Comparison of ENCODE assay signal across 22 cellular contexts in the genomic region with DNA sequence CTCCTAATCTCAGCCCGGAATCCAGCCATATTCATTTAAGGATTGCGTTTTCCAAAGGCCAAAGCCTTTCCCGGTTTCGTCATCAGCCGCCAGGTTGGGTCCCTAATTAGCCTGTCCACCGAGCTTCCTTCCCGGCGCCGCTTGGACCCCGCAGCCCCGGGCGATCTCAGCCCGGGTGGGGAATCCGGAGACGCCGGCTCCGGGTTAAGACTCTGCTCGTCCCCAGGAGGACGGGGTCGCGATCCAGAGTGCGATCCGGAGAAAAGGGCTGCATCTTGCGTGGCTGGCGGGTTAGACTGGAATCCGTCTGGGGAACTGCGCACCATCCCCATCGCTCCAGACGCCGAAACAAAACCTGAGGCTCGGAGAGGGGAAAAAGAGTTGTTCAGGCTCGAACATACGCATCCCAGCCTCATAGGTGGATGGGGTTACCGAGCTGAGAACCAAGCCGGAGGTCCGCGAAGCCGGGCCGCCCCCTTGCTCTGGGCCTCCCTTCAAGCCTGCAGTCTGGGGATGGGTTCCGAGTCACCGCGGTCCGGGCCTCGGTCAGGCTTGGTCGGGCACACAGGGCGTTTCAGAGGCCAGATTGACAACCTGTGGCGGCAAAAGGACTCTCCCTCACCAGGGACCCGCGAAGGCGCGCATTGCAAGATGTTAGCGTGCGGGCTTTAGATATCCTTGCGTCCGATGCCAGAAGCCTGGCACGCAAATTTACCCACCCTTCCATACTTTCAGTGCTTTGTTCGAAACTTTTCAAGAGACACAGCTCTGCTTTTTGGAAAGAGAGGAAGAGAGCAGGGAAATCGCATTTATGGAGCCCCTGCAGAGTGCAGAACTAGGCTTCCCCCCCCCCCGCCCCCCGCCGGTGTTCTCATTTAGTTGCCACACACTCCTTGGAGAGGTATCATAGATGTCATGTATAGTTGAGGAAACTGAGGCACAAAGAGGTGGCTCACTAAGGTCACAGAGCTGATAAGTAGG. TPM values are rescaled to one million over a fixed set of nuclear protein-coding genes. Genes with fewer than 3 reads are reported as not detected.
A peak's percentile ranks its signal among the peaks of the same experiment; 100 is the strongest.
DNase-seq lines count a peak whose midpoint lies in the region; ATAC-seq and TF ChIP-seq lines count a peak whose summit lies in the region.
"Had no signal": no experiment of that assay in that cellular context is flagged by ENCODE, and none has a peak within 500 bp of the region (broad histone marks: within the 10 kb centered on the region; RNA-seq: fewer than 3 reads in every experiment).

No MANE protein-coding gene starts in this region.

- WGBS in iPS DF 6.9 (ENCODE audit: insufficient coverage, insufficient read length) = no CpG with 5 or more reads among the region's 61 CpGs

- H3K27ac Mint-ChIP-seq in neural crest cell (ENCODE audit: unreplicated experiment) = no peak overlapping the region
- H3K27ac Mint-ChIP-seq: immature natural killer cell had no signal

- H3K4me1 ChIP-seq in adipocyte (ENCODE audit: control insufficient read depth, insufficient read depth, low read length) (peaks cover 21% of the 10 kb centered on the region), iPS DF 6.9 (ENCODE audit: control insufficient read depth, insufficient read depth, low read length) (peaks cover 6% of the 10 kb centered on the region)
- H3K4me1 ChIP-seq: A549 had no signal

- H3K4me3 ChIP-seq in adipocyte (ENCODE audit: low read length) (peak overlapping the region; percentile 29), iPS DF 6.9 (ENCODE audit: low read length) (peak overlapping the region; percentile 19; the same call in 1 of the 2 replicates)
- H3K4me3 ChIP-seq: A549, PC-9 had no signal

- no peaks in the 10 kb centered on the region for H3K36me3 Mint-ChIP-seq in neural crest cell (ENCODE audit: low read depth)

- peaks cover 38% of the 10 kb centered on the region for H3K4me1 Mint-ChIP-seq in neural crest cell
- H3K4me1 Mint-ChIP-seq: immature natural killer cell had no signal

- H3K27ac ChIP-seq in iPS DF 6.9 (ENCODE audit: low read length) = no peak overlapping the region
- H3K27ac ChIP-seq: A549, PC-9 had no signal

- H3K4me3 Mint-ChIP-seq in neural crest cell = peak overlapping the region; percentile 45
- H3K4me3 Mint-ChIP-seq: immature natural killer cell had no signal

- H3K9me3 ChIP-seq in adipocyte (ENCODE audit: control insufficient read depth, low read length) (no peaks in the 10 kb centered on the region), iPS DF 6.9 (ENCODE audit: control insufficient read depth, insufficient read depth, low read length) (no peaks in the 10 kb centered on the region)
- H3K9me3 ChIP-seq: A549 had no signal

- peak; percentile 85 for DNase-seq in ELF-1 (ENCODE audit: low read depth, low spot score)
- no peak for DNase-seq in adipocyte (ENCODE audit: low read depth)
- no peak for DNase-seq in iPS DF 6.9 (ENCODE audit: low read depth, low spot score)
- no peak for DNase-seq in neural crest cell (ENCODE audit: low read depth, low spot score)
- DNase-seq in NCI-H748 (lab: John Stamatoyannopoulos, UW; ENCODE audit: unreplicated experiment) = no peak
- DNase-seq in NCI-H748 treated with DMSO at 0.1 percent for 48 hours (lab: John Stamatoyannopoulos, UW) = no peak
- DNase-seq: activated CD4-positive, alpha-beta T cell treated with anti-CD3 and anti-CD28 coated beads, Interleukin-2, amount 50 U/mL, for 48 hours; activated effector memory CD4-positive, alpha-beta T cell treated with anti-CD3 and anti-CD28 coated beads, Interleukin-2, amount 50 U/mL, for 16 hours; amniotic stem cell; effector CD8-positive, alpha-beta T cell; immature natural killer cell; left ventricle myocardium superior; MV-4-11; NCI-H1694; NCI-H82; PC-9; SIG-M5 had no signal

- H3K27me3 ChIP-seq in adipocyte (replicated peaks; ENCODE audit: control insufficient read depth, insufficient read depth, low read length) = peaks cover 36% of the 10 kb centered on the region
- H3K27me3 ChIP-seq in iPS DF 6.9 (ENCODE audit: control insufficient read depth, insufficient read depth, low read length) = peaks cover 83% of the 10 kb centered on the region

- TF ChIP-seq CTCF in neural crest cell (conservative IDR thresholded peaks at IDR 0.05) = no peak

- ATAC-seq in GM21717 (IDR thresholded peaks at IDR 0.05; ENCODE audit: unreplicated experiment) = no peak
- no peak for ATAC-seq in HG03432 (IDR thresholded peaks at IDR 0.05; ENCODE audit: unreplicated experiment)
- ATAC-seq: A549, left ventricle myocardium superior, sciatic nerve had no signal

- H3K36me3 ChIP-seq in adipocyte (ENCODE audit: control insufficient read depth, insufficient read depth, low read length, severe bottlenecking) (no peaks in the 10 kb centered on the region), iPS DF 6.9 (ENCODE audit: control insufficient read depth, insufficient read depth, low read length) (no peaks in the 10 kb centered on the region)

- H3K9ac ChIP-seq in adipocyte (ENCODE audit: low read length) = no peak overlapping the region

- no peaks in the 10 kb centered on the region for H3K9me3 Mint-ChIP-seq in neural crest cell

- H3K27me3 Mint-ChIP-seq in neural crest cell (ENCODE audit: low read depth) = peaks cover 100% of the 10 kb centered on the region

RNA-seq across cellular contexts. Expression of a gene that starts 7.9 kb away (rescaled TPM):
- 0.89 and 1.1 TPM in 2 replicates for total RNA-seq in neural crest cell
- total RNA-seq: PC-9; T-helper 1 cell treated with Interleukin-12 subunit alpha and Interleukin-12 subunit beta and Interleukin-4 antibody, amounts not matched to agents 30 ng/mL and 1 ng/mL, for 36 hours had no signal
